In the genomic region with DNA sequence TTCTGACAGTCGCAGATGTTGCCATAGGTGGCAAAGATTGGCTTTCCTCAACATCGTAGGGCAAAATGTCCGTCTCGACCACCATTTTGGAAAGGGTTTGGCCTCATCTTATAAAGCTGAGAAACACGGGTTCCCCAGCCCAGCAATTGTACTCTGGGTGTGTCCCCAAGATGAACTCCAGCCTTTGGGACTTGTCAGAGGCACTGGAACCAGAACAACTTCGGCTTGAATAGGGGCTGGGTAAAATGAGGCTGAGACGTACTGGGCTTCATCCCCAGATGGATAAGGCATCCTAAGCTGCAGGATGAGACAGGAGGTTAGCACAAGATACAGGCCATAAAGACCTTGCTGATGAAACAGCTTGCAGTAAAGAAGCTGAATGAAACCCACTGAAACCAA, we compare ENCODE assay signal across 28 cellular contexts.
"Had no signal": no experiment of that assay in that cellular context is flagged by ENCODE, and none has a peak within 500 bp of the region (broad histone marks: within the 10 kb centered on the region; RNA-seq: fewer than 3 reads in every experiment).

No MANE protein-coding gene starts in this region.

- H3K9me3 Mint-ChIP-seq: neural crest cell had no signal

- H3K9me3 ChIP-seq: neutrophil, pancreas, psoas muscle, right lobe of liver, thyroid gland, uterus had no signal

- H3K27ac ChIP-seq: neutrophil, pancreas, psoas muscle, right lobe of liver, sigmoid colon, stomach, thoracic aorta, thyroid gland, tibial nerve, upper lobe of left lung, uterus had no signal

- ATAC-seq: naive thymus-derived CD8-positive, alpha-beta T cell; natural killer cell treated with Interleukin-12 subunit alpha and Interleukin-12 subunit beta and Interleukin-15 and Interleukin-18, amount 100 ng/mL, for 72 hours; pancreas; psoas muscle; right cardiac atrium; right lobe of liver; stimulated activated effector memory CD8-positive, alpha-beta T cell treated with anti-CD3 and anti-CD28 coated beads, Interleukin-12 subunit alpha, Interleukin-12 subunit beta, amount 100 ng/mL, for 72 hours; stimulated activated naive B cell treated with anti-CD40 and anti-IgM and Interleukin-4, amounts not matched to agents 10 μg/mL and 1 μg/mL and 100 μg/mL, for 72 hours had no signal

- H3K4me1 Mint-ChIP-seq: naive thymus-derived CD8-positive, alpha-beta T cell; nephron progenitor cell; neural crest cell; stimulated activated effector memory CD8-positive, alpha-beta T cell treated with anti-CD3 and anti-CD28 coated beads, Interleukin-12 subunit alpha, Interleukin-12 subunit beta, amount 100 ng/mL, for 72 hours; stimulated activated naive B cell treated with anti-CD40 and anti-IgM and Interleukin-4, amounts not matched to agents 10 μg/mL and 1 μg/mL and 100 μg/mL, for 72 hours had no signal

- DNase-seq: naive thymus-derived CD8-positive, alpha-beta T cell; nephron progenitor cell; nucleus accumbens; pancreas; psoas muscle; right cardiac atrium; sigmoid colon; small intestine; stimulated activated CD4-positive, alpha-beta T cell treated with anti-CD3 and anti-CD28 coated beads, Interleukin-15, amount 100 ng/mL, for 24 hours; stimulated activated CD4-positive, alpha-beta T cell treated with anti-CD3 and anti-CD28 coated beads, Interleukin-2, amount 100 ng/mL, for 24 hours; stimulated activated CD4-positive, alpha-beta T cell treated with anti-CD3 and anti-CD28 coated beads, Interleukin-2, amount 100 ng/mL, for 48 hours; stimulated activated CD4-positive, alpha-beta T cell treated with anti-CD3 and anti-CD28 coated beads, Interleukin-4, amount 100 ng/mL, for 24 hours; stimulated activated naive B cell treated with anti-CD40 and anti-IgM and Interleukin-4, amounts not matched to agents 10 μg/mL and 1 μg/mL and 100 μg/mL, for 72 hours; stimulated activated naive CD4-positive, alpha-beta T cell treated with Interleukin-2 at 50 U/mL for 16 hours; stomach; thyroid gland; trophoblast cell; upper lobe of left lung; uterus had no signal

- H3K36me3 ChIP-seq: neutrophil, pancreas, right lobe of liver, sigmoid colon, stomach, thoracic aorta, thyroid gland, tibial nerve, upper lobe of left lung, uterus had no signal

- H3K27me3 Mint-ChIP-seq: stimulated activated naive CD8-positive, alpha-beta T cell treated with anti-CD3 and anti-CD28 coated beads, Interleukin-15, Interleukin-2, amounts not matched to agents 100 ng/mL and 50 ng/mL, for 24 hours had no signal

- H3K27me3 ChIP-seq: neutrophil, pancreas, right lobe of liver, sigmoid colon, stomach, thyroid gland, tibial nerve, upper lobe of left lung, uterus had no signal

- FAIRE-seq: pancreas, small intestine had no signal

- H3K4me1 ChIP-seq: pancreas, psoas muscle, right lobe of liver, sigmoid colon, stomach, thyroid gland, tibial nerve, upper lobe of left lung, uterus had no signal

- H3K36me3 Mint-ChIP-seq: natural killer cell treated with Interleukin-12 subunit alpha and Interleukin-12 subunit beta and Interleukin-15 and Interleukin-18, amount 100 ng/mL, for 72 hours; stimulated activated effector memory CD8-positive, alpha-beta T cell treated with anti-CD3 and anti-CD28 coated beads, Interleukin-12 subunit alpha, Interleukin-12 subunit beta, amount 100 ng/mL, for 72 hours had no signal

- H3K4me3 ChIP-seq: pancreas, psoas muscle, right lobe of liver, sigmoid colon, stomach, thoracic aorta, thyroid gland, tibial nerve, upper lobe of left lung, uterus had no signal

- H3K4me3 Mint-ChIP-seq: naive thymus-derived CD8-positive, alpha-beta T cell; natural killer cell treated with Interleukin-12 subunit alpha and Interleukin-12 subunit beta and Interleukin-15 and Interleukin-18, amount 100 ng/mL, for 72 hours; nephron progenitor cell; neural crest cell; stimulated activated effector memory CD8-positive, alpha-beta T cell treated with anti-CD3 and anti-CD28 coated beads, Interleukin-12 subunit alpha, Interleukin-12 subunit beta, amount 100 ng/mL, for 72 hours; stimulated activated naive B cell treated with anti-CD40 and anti-IgM and Interleukin-4, amounts not matched to agents 10 μg/mL and 1 μg/mL and 100 μg/mL, for 72 hours; stimulated activated naive CD8-positive, alpha-beta T cell treated with anti-CD3 and anti-CD28 coated beads, Interleukin-15, Interleukin-2, amounts not matched to agents 100 ng/mL and 50 ng/mL, for 24 hours had no signal

- H3K27ac Mint-ChIP-seq: natural killer cell treated with Interleukin-12 subunit alpha and Interleukin-12 subunit beta and Interleukin-15 and Interleukin-18, amount 100 ng/mL, for 72 hours; nephron progenitor cell; progenitor cell of endocrine pancreas; stimulated activated effector memory CD8-positive, alpha-beta T cell treated with anti-CD3 and anti-CD28 coated beads, Interleukin-12 subunit alpha, Interleukin-12 subunit beta, amount 100 ng/mL, for 72 hours; stimulated activated naive B cell treated with anti-CD40 and anti-IgM and Interleukin-4, amounts not matched to agents 10 μg/mL and 1 μg/mL and 100 μg/mL, for 72 hours; stimulated activated naive CD8-positive, alpha-beta T cell treated with anti-CD3 and anti-CD28 coated beads, Interleukin-15, Interleukin-2, amounts not matched to agents 100 ng/mL and 50 ng/mL, for 24 hours had no signal
